ENCODE assay signal across 19 cellular contexts in the genomic region with DNA sequence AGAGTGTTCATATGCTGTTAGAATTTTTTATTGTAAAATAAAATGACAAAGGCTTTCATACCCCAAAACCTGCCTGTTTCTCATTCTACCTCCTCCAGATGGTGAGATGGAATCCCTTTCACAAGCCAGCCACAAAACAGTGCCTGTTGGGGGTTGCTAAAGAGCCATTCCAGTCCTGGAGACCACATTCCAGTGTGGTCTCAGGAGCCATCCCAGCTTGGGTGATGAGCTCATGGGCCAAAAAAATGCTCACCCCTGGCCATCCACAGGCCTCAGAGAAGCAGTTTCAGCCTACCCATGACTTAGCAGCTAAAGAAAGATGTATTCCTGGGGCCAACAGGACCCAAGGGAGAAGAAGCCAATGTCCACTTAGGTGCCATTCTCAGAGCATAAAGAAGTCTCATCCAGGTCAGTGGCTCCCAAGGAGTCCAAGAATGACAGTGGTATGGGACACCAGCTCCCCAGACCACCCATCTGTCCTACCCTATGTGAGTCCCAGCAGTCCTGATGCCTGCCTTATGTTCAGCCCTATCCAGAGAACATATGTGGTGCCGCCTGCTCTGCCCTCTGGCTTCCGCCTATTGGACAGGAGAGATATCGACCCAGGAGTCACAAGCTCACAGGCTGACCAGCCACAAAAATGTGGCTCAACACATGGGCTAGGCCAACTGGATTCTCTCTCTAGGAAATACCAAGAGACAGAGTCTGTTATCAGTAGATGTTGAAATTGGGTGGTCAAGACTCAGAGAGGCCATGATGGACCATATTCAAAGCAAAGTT. TPM values are rescaled to one million over a fixed set of nuclear protein-coding genes. Genes with fewer than 3 reads are reported as not detected.
DNase-seq lines count a peak whose midpoint lies in the region; TF ChIP-seq lines count a peak whose summit lies in the region.
"Had no signal": no experiment of that assay in that cellular context is flagged by ENCODE, and none has a peak within 500 bp of the region (broad histone marks: within the 10 kb centered on the region; RNA-seq: fewer than 3 reads in every experiment).

No MANE protein-coding gene starts in this region.

- H4K20me1 ChIP-seq in GM23248 (ENCODE audit: insufficient read depth): no peaks in the 10 kb centered on the region

- peak overlapping the region; percentile 69 for H3K27ac ChIP-seq in GM23248
- H3K27ac ChIP-seq in testis: peak overlapping the region; percentile 15 to 33
- H3K27ac ChIP-seq: C4-2B, heart left ventricle, lower lobe of right lung, pancreas, sigmoid colon, SK-N-MC, tibial nerve had no signal

- peak overlapping the region; percentile 8; the same call in 1 of the 2 replicates for H3K9ac ChIP-seq in GM23248

- TF ChIP-seq POLR2A in testis (IDR thresholded peaks at IDR 0.05): no peak

- peak; percentile 78 for DNase-seq in GM23248
- DNase-seq in astrocyte of the spinal cord (ENCODE audit: low read depth, low spot score): peak; percentile 68
- DNase-seq in iris pigment epithelial cell (ENCODE audit: low read depth): peak; percentile 59
- DNase-seq in testis: no peak
- DNase-seq in iPS-NIHi7 (ENCODE audit: extremely low spot score): no peak
- DNase-seq in activated effector memory CD4-positive, alpha-beta T cell treated with Interleukin-2 at 50 U/mL for 16 hours: no peak
- no peak for DNase-seq in SW 1271 (lab: John Stamatoyannopoulos, UW)
- DNase-seq: heart left ventricle; lower lobe of right lung; NCI-H187; NCI-H446; pancreas; sigmoid colon; stimulated activated CD4-positive, alpha-beta T cell treated with anti-CD3 and anti-CD28 coated beads, Interleukin-1b, Interleukin-23, amount 100 ng/mL, for 48 hours; stimulated activated naive CD8-positive, alpha-beta T cell treated with anti-CD3 and anti-CD28 coated beads, Interleukin-15, Interleukin-2, amounts not matched to agents 100 U/mL and 50 U/mL, for 24 hours had no signal

- no peaks in the 10 kb centered on the region for H3K27me3 ChIP-seq in GM23248 (replicated peaks; ENCODE audit: insufficient read depth)
- no peaks in the 10 kb centered on the region for H3K27me3 ChIP-seq in testis
- H3K27me3 ChIP-seq: heart left ventricle, pancreas, sigmoid colon, tibial nerve had no signal

- intact Hi-C loops in testis (cut with DNase I; ENCODE audit: low total_unique reads): no loop called here

- H3F3A ChIP-seq in GM23248 (ENCODE audit: insufficient read depth): peaks cover 62% of the 10 kb centered on the region

- no peaks in the 10 kb centered on the region for H3K9me2 ChIP-seq in GM23248 (ENCODE audit: insufficient read depth)

- 95 to 97% methylated on average over 3 of the region's 3 CpGs for whole genome bisulfite sequencing in GM23248 (ENCODE audit: low coverage in 1 of 2, low lambda C conversion rate in 2 of 2, missing lambda C conversion rate in 2 of 2), 2 experiments
- WGBS in testis, 2 donors: 93 to 100% methylated on average over 3 of the region's 3 CpGs

- no peak for TF ChIP-seq CTCF in astrocyte of the spinal cord (IDR thresholded peaks at IDR 0.05; ENCODE audit: low read depth, low read length)
- no peak for TF ChIP-seq CTCF in testis (IDR thresholded peaks at IDR 0.05)

- H3K4me3 ChIP-seq in GM23248: no peak overlapping the region
- no peak overlapping the region for H3K4me3 ChIP-seq in astrocyte of the spinal cord (ENCODE audit: low read depth, low read length)
- H3K4me3 ChIP-seq in testis: no peak overlapping the region
- H3K4me3 ChIP-seq: heart left ventricle, lower lobe of right lung, pancreas, sigmoid colon, SK-N-MC, tibial nerve had no signal

- H3K36me3 ChIP-seq in GM23248 (ENCODE audit: low read depth): no peaks in the 10 kb centered on the region; the same call in 1 of the 2 replicates
- no peaks in the 10 kb centered on the region for H3K36me3 ChIP-seq in testis (ENCODE audit: low read depth, missing control alignments)
- H3K36me3 ChIP-seq: heart left ventricle, lower lobe of right lung, pancreas, sigmoid colon, tibial nerve had no signal

- no peaks in the 10 kb centered on the region for H3K79me2 ChIP-seq in GM23248 (ENCODE audit: insufficient read depth)

- no peak overlapping the region; the same call in 1 of the 2 replicates for H2AFZ ChIP-seq in GM23248

- H3K9me3 ChIP-seq in GM23248 (ENCODE audit: low read depth) (no peaks in the 10 kb centered on the region), testis (no peaks in the 10 kb centered on the region)
- H3K9me3 ChIP-seq: lower lobe of right lung, pancreas, sigmoid colon had no signal

- H3K4me2 ChIP-seq in GM23248 (ENCODE audit: unreplicated experiment): peak overlapping the region; percentile 5

- H3K4me1 ChIP-seq in GM23248 (ENCODE audit: insufficient read depth): peaks cover 49% of the 10 kb centered on the region
- H3K4me1 ChIP-seq in testis: no peaks in the 10 kb centered on the region
- H3K4me1 ChIP-seq: heart left ventricle, lower lobe of right lung, pancreas, sigmoid colon had no signal

- in situ Hi-C loops in GM23248 (cut with MboI): loop anchor here (10.0 kb wide), 1 partner anchor 129 kb away; no protein-coding TSS in a partner anchor
- in situ Hi-C loops in astrocyte of the spinal cord (cut with HindIII; ENCODE audit: low sequenced_read_pairs): no loop called here

RNA-seq across cellular contexts. Expression of a gene that starts 26.4 kb away (rescaled TPM):
- total RNA-seq in GM23248 (2014; rRNA removed; shearing (Covaris generic)): not detected in 2 replicates
- polyA plus RNA-seq in GM23248 (2016; fragmentation: Nextera tagmentation; extraction: Ambion mirVana) (not detected in 2 replicates), testis (ENCODE audit: insufficient read depth, low read depth, low replicate concordance) (12.8 TPM)
- under 1 TPM in 1 of 2 donors, not detected in 1; 0.81 TPM for total RNA-seq in testis
- total RNA-seq: activated T-helper 17 cell treated with anti-CD3 and anti-CD28 coated beads, Interleukin-2, amount 50 U/mL, for 72 hours; lower lobe of right lung; sigmoid colon; tibial nerve had no signal
- polyA plus RNA-seq: heart left ventricle, sigmoid colon had no signal

Comparison
In these comparisons a context has a peak if more than half of its experiments do, and no peak if none do; other contexts are left out.
1. DNase-seq: peak in GM23248 (single experiment), astrocyte of the spinal cord (single experiment) and iris pigment epithelial cell (single experiment); none in testis (single experiment), iPS-NIHi7 (single experiment), activated effector memory CD4-positive, alpha-beta T cell treated with Interleukin-2 at 50 U/mL for 16 hours (single experiment) and SW 1271 (0 of 2).